In the genomic region with DNA sequence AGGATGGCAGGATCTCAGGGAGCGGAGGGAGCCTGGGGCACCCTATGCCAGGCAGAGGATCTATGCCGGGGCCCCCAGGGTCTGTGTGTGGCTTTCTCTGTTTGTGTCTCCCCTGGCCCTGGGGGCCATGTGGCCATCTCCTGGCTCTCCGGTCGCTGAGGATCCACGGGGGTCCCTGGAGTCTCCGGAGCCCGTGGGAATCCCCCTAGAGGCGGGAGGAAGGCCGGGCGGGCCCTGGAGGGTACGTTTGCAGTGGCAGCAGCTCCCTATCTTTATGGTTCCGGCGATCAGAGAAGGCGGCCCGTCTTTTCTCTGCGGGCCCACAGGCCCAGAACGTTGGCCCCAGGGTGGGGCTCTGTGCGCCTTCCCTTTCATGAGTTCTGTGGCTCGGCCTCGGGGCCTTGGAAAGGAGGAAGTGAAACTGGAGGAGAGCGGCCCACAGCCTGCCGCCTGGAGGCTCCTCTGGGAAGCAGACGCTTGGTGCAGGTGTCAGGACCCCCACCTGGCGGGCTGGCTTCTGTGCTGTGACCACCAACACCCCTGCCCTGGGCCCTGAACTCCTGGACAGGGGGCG, we compare ENCODE assay signal across 9 cellular contexts.
DNase-seq lines count a peak whose midpoint lies in the region; ATAC-seq, FAIRE-seq and TF ChIP-seq lines count a peak whose summit lies in the region.
"Had no signal": no experiment of that assay in that cellular context is flagged by ENCODE, and none has a peak within 500 bp of the region (broad histone marks: within the 10 kb centered on the region; RNA-seq: fewer than 3 reads in every experiment).

No MANE protein-coding gene starts in this region.

- H3K4me2 ChIP-seq in MM.1S (ENCODE audit: low read depth, low read length) (peak overlapping the region; percentile 81; the same call in 1 of the 2 replicates), K562 (ENCODE audit: insufficient read depth, low read length) (no peak overlapping the region)

- WGBS in K562 (ENCODE audit: insufficient coverage, low coverage, missing lambda C conversion rate) = 10% methylated on average over 22 of the region's 25 CpGs

- H3K4me1 Mint-ChIP-seq in natural killer cell treated with Interleukin-12 subunit alpha and Interleukin-12 subunit beta and Interleukin-15 and Interleukin-18, amount 100 ng/mL, for 72 hours (ENCODE audit: low read depth in 2 of 2) = no peaks in the 10 kb centered on the region

- H3K4me3 ChIP-seq in BJ (ENCODE audit: low read depth, low read length) (no peak overlapping the region), MM.1S (ENCODE audit: low read length) (peak overlapping the region; percentile 44), K562 (no peak overlapping the region)

- H3K9me3 ChIP-seq in MM.1S (replicated peaks; ENCODE audit: insufficient read depth, low read length) (no peaks in the 10 kb centered on the region), K562 (replicated peaks; ENCODE audit: control insufficient read depth, insufficient read depth, low read depth, low read length) (no peaks in the 10 kb centered on the region)

- H3K27ac ChIP-seq in MM.1S (ENCODE audit: low read length) (peak overlapping the region; percentile 75; the same call in 1 of the 2 replicates), K562 (ENCODE audit: extremely low read depth, low read depth, low read length) (no peak overlapping the region)

- H3K36me3 Mint-ChIP-seq in natural killer cell treated with Interleukin-12 subunit alpha and Interleukin-12 subunit beta and Interleukin-15 and Interleukin-18, amount 100 ng/mL, for 72 hours = no peaks in the 10 kb centered on the region

- H3F3A ChIP-seq in MM.1S (ENCODE audit: insufficient read depth, low read length) = no peaks in the 10 kb centered on the region; the same call in 1 of the 2 replicates

- H3K27me3 ChIP-seq in BJ (ENCODE audit: control insufficient read depth, insufficient read depth, low read length) (peaks cover 2% of the 10 kb centered on the region; the same call in 1 of the 2 replicates), MM.1S (replicated peaks; ENCODE audit: insufficient read depth, low read length) (no peaks in the 10 kb centered on the region), K562 (ENCODE audit: control insufficient read depth in 2 of 2, insufficient read depth in 2 of 2, low read length in 2 of 2) (peaks cover 14 to 75% of the 10 kb centered on the region in 2 experiments; a peak in 4 of 5 replicates)

- ATAC-seq in K562 = peak; percentile 71
- no peak for ATAC-seq in natural killer cell treated with Interleukin-12 subunit alpha and Interleukin-12 subunit beta and Interleukin-15 and Interleukin-18, amount 100 ng/mL, for 72 hours
- no peak for ATAC-seq in HG02840 (IDR thresholded peaks at IDR 0.05; ENCODE audit: low FRiP score, unreplicated experiment)

- TF ChIP-seq CTCF in BJ (IDR thresholded peaks at IDR 0.05; ENCODE audit: insufficient read depth, low read depth, low read length) = peak; percentile 10; the same call in 1 of the 2 replicates
- TF ChIP-seq CTCF in MM.1S (IDR thresholded peaks at IDR 0.05; ENCODE audit: low read length) = peak; percentile 59
- TF ChIP-seq CTCF in K562 (IDR thresholded peaks at IDR 0.05 in 2 of 3, conservative IDR thresholded peaks at IDR 0.05 in 1 of 3; ENCODE audit: insufficient read depth in 2 of 3, low read depth in 1 of 3, low read length in 3 of 3) = peak; percentile 39 to 56 (median 52); a peak in 5 of 6 replicates

- FAIRE-seq in K562 (lab: Jason Lieb, UNC) = no peak
- FAIRE-seq: islet of Langerhans had no signal

- no peaks in the 10 kb centered on the region for H3K9me3 Mint-ChIP-seq in natural killer cell treated with Interleukin-12 subunit alpha and Interleukin-12 subunit beta and Interleukin-15 and Interleukin-18, amount 100 ng/mL, for 72 hours

- in situ Hi-C loops in K562 (cut with MboI) = no loop called here

- H3K9ac ChIP-seq in MM.1S (ENCODE audit: low read length) (peak overlapping the region; percentile 77), K562 (ENCODE audit: insufficient read depth in 1 of 2, low read depth in 2 of 2, low read length in 2 of 2) (peak overlapping the region in 1 of 2 experiments; percentile 78; a peak in 2 of 4 replicates)

- TF ChIP-seq POLR2A in K562 (conservative IDR thresholded peaks at IDR 0.05) = no peak

- H3K9me2 ChIP-seq in MM.1S (replicated peaks; ENCODE audit: insufficient read depth, low read length) = no peaks in the 10 kb centered on the region

- intact Hi-C loops in K562 (cut with micrococcal nuclease) = no loop called here

- POLR2A ChIA-PET in BJ (lab: Charles Lee) (no interaction called here), K562 (lab: Yijun Ruan, JAX) (interaction anchor here (0.6 to 0.7 kb wide), 2 partner anchors 9 to 10 kb away, joined by 3 read pairs; no protein-coding TSS in a partner anchor)

- H4K20me1 ChIP-seq in MM.1S (ENCODE audit: insufficient read depth, low read length) = peaks cover 1% of the 10 kb centered on the region; the same call in 1 of the 2 replicates
- H4K20me1 ChIP-seq in K562 (replicated peaks; ENCODE audit: control insufficient read depth, insufficient read depth, low read length) = peaks cover 7% of the 10 kb centered on the region

- CTCF ChIA-PET in BJ (lab: Yijun Ruan, JAX) = interaction anchor here (1.2 to 14.9 kb wide), 3 partner anchors 99 to 360 kb away, joined by 3 to 772 read pairs (median 14); a partner anchor contains a TSS
- CTCF ChIA-PET in K562 (lab: Yijun Ruan, JAX; ENCODE audit: low intra/inter-chr PET ratio) = interaction anchor here (0.7 kb wide), 1 partner anchor 100 kb away, joined by 4 read pairs; no protein-coding TSS in a partner anchor

- peak in 1 of 2 experiments; percentile 44; a peak in 1 of 4 replicates for TF ChIP-seq RAD21 in K562 (CRISPR knock-in tag; conservative IDR thresholded peaks at IDR 0.05 in 1 of 2, IDR thresholded peaks at IDR 0.05 in 1 of 2)

- H3K27me3 Mint-ChIP-seq in natural killer cell treated with Interleukin-12 subunit alpha and Interleukin-12 subunit beta and Interleukin-15 and Interleukin-18, amount 100 ng/mL, for 72 hours = peaks cover 17 to 21% of the 10 kb centered on the region in 2 donors

- peak overlapping the region; percentile 57; the same call in 1 of the 2 replicates for H2AFZ ChIP-seq in MM.1S (ENCODE audit: low read length)
- peak overlapping the region; percentile 28; the same call in 1 of the 2 replicates for H2AFZ ChIP-seq in K562 (ENCODE audit: low read depth, low read length)

- no peak overlapping the region for H3K27ac Mint-ChIP-seq in natural killer cell treated with Interleukin-12 subunit alpha and Interleukin-12 subunit beta and Interleukin-15 and Interleukin-18, amount 100 ng/mL, for 72 hours

- peaks cover 14% of the 10 kb centered on the region for H3K4me1 ChIP-seq in MM.1S (ENCODE audit: low read length)
- H3K4me1 ChIP-seq in K562 (replicated peaks in 1 of 2; ENCODE audit: control insufficient read depth in 2 of 2, insufficient read depth in 2 of 2, low read length in 2 of 2) = peaks cover 0 to 54% of the 10 kb centered on the region in 2 experiments; a peak in 2 of 5 replicates

- H3K4me3 Mint-ChIP-seq in natural killer cell treated with Interleukin-12 subunit alpha and Interleukin-12 subunit beta and Interleukin-15 and Interleukin-18, amount 100 ng/mL, for 72 hours = no peak overlapping the region

- DNase-seq in BJ (ENCODE audit: low read depth) (no peak), GM19238 (ENCODE audit: insufficient read length, low spot score) (peak; percentile 60), MM.1S (peak; percentile 72), K562 (ENCODE audit: extremely low read depth in 1 of 4, low spot score in 3 of 4) (peak; percentile 27 to 37 (median 36)), T1000 (lab: John Stamatoyannopoulos, UW) (no peak), DMS 273 treated with DMSO at 0.1 percent for 48 hours (lab: John Stamatoyannopoulos, UW) (no peak)
- DNase-seq in natural killer cell treated with Interleukin-12 subunit alpha and Interleukin-12 subunit beta and Interleukin-15 and Interleukin-18, amount 100 ng/mL, for 72 hours (ENCODE audit: low spot score) = peak; percentile 50

- H3K9me1 ChIP-seq in K562 (ENCODE audit: control insufficient read depth, insufficient read depth, low read length) = no peaks in the 10 kb centered on the region

- BruUV-seq in K562 (replicated peaks; lab: Mats Ljungman, UMichigan) = no TSS peak

- no peak for TF ChIP-seq EP300 in K562 (IDR thresholded peaks at IDR 0.05; ENCODE audit: low read length)

- H3K79me2 ChIP-seq in MM.1S (ENCODE audit: low read length) (0 out of 2 replicates have a peak, but pooled peaks cover 3% of the 10 kb centered on the region), K562 (ENCODE audit: control insufficient read depth, insufficient read depth, low read length) (no peaks in the 10 kb centered on the region)

- H3K36me3 ChIP-seq in BJ (ENCODE audit: control insufficient read depth, insufficient read depth, low read length) = no peaks in the 10 kb centered on the region
- H3K36me3 ChIP-seq in MM.1S (replicated peaks; ENCODE audit: insufficient read depth, low read length) = no peaks in the 10 kb centered on the region
- no peaks in the 10 kb centered on the region for H3K36me3 ChIP-seq in K562 (ENCODE audit: control insufficient read depth, insufficient read depth, low read length)

TF ChIP-seq in K562, 482 proteins besides CTCF, POLR2A, EP300 and RAD21 (continues in another document):
- TF ChIP-seq HMG20A (CRISPR knock-in tag; conservative IDR thresholded peaks at IDR 0.05) = no peak
- no peak for TF ChIP-seq ZNF561 (CRISPR knock-in tag; conservative IDR thresholded peaks at IDR 0.05)
- TF ChIP-seq SIN3B (IDR thresholded peaks at IDR 0.05; ENCODE audit: low read depth) = no peak
- no peak for TF ChIP-seq STAG1 (CRISPR knock-in tag; IDR thresholded peaks at IDR 0.05; ENCODE audit: borderline replicate concordance)
- TF ChIP-seq L3MBTL2 (IDR thresholded peaks at IDR 0.05) = no peak
- peak; percentile 93 for TF ChIP-seq SPI1 (IDR thresholded peaks at IDR 0.05; ENCODE audit: borderline replicate concordance, low read depth, low read length)
- TF ChIP-seq RBBP5 (IDR thresholded peaks at IDR 0.05; ENCODE audit: borderline replicate concordance, insufficient read depth, low read length, poor library complexity, severe bottlenecking) = no peak
- TF ChIP-seq NELFE (IDR thresholded peaks at IDR 0.05; ENCODE audit: insufficient read depth, insufficient read length) = no peak
- TF ChIP-seq, protein P1, sequence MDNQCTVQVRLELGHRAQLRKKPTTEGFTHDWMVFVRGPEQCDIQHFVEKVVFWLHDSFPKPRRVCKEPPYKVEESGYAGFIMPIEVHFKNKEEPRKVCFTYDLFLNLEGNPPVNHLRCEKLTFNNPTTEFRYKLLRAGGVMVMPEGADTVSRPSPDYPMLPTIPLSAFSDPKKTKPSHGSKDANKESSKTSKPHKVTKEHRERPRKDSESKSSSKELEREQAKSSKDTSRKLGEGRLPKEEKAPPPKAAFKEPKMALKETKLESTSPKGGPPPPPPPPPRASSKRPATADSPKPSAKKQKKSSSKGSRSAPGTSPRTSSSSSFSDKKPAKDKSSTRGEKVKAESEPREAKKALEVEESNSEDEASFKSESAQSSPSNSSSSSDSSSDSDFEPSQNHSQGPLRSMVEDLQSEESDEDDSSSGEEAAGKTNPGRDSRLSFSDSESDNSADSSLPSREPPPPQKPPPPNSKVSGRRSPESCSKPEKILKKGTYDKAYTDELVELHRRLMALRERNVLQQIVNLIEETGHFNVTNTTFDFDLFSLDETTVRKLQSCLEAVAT (IDR thresholded peaks at IDR 0.05) = no peak
- TF ChIP-seq PYGO2 (tag; IDR thresholded peaks at IDR 0.05) = no peak

Comparison
In these comparisons a context has a peak if more than half of its experiments do, and no peak if none do; other contexts are left out.
1. DNase-seq: peak in GM19238 (single experiment), MM.1S (single experiment), K562 (4 of 4) and natural killer cell treated with Interleukin-12 subunit alpha and Interleukin-12 subunit beta and Interleukin-15 and Interleukin-18, amount 100 ng/mL, for 72 hours (single experiment); none in BJ (single experiment), T1000 (single experiment) and DMS 273 treated with DMSO at 0.1 percent for 48 hours (single experiment).
2. Peak in every context shown above with its lines, with median percentiles within 50 percentile points of each other: CTCF ChIP-seq.